1 cellular context compared by ENCODE assay signal in the genomic region with DNA sequence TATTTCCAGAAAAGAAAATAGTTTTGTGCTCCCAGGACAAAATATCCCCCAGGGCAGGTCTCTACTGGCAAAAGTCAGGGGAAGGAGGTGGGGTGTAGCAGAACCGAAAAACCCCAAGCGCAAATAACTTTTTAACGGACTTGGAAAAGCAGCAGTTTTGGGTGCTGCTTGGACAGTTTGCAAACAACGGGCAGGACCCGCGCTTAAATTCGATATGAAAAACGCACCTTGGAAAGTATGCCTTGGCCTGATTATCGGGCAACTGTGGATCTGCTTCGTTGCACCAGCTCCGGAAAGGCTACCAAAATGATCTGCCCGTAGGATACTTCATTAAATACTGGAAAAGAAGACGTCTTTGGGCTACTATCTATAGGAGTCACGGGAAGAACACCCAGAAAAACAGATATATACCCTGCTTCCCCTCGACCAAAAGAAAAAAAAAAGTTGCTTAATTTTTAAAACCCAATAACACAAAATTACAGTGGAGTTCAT.
TF ChIP-seq lines count a peak whose summit lies in the region.

No MANE protein-coding gene starts in this region.

TF ChIP-seq in SK-N-SH, 30 proteins besides CTCF, POLR2A, EP300 and RAD21 (continued from another document):
- TF ChIP-seq, protein P1, sequence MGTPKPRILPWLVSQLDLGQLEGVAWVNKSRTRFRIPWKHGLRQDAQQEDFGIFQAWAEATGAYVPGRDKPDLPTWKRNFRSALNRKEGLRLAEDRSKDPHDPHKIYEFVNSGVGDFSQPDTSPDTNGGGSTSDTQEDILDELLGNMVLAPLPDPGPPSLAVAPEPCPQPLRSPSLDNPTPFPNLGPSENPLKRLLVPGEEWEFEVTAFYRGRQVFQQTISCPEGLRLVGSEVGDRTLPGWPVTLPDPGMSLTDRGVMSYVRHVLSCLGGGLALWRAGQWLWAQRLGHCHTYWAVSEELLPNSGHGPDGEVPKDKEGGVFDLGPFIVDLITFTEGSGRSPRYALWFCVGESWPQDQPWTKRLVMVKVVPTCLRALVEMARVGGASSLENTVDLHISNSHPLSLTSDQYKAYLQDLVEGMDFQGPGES (IDR thresholded peaks at IDR 0.05; ENCODE audit: low read depth, low read length) = no peak
- no peak for TF ChIP-seq ELF1 (IDR thresholded peaks at IDR 0.05)
- no peak for TF ChIP-seq SIN3A (IDR thresholded peaks at IDR 0.05; ENCODE audit: borderline replicate concordance, low read depth, low read length)
- no peak for TF ChIP-seq CHD2 (IDR thresholded peaks at IDR 0.05; ENCODE audit: low read length, partially characterized antibody)
- TF ChIP-seq NFIC (IDR thresholded peaks at IDR 0.05; ENCODE audit: borderline replicate concordance) = no peak
- no peak for TF ChIP-seq MEF2A (IDR thresholded peaks at IDR 0.05; ENCODE audit: borderline replicate concordance, low read depth)
- no peak for TF ChIP-seq RXRA (IDR thresholded peaks at IDR 0.05; ENCODE audit: borderline replicate concordance, low read depth)
- TF ChIP-seq FOSL2 (IDR thresholded peaks at IDR 0.05; ENCODE audit: borderline replicate concordance, low read depth) = no peak
- no peak for TF ChIP-seq EZH2phosphoT487 (IDR thresholded peaks at IDR 0.05; ENCODE audit: borderline replicate concordance, low read depth)
- no peak for TF ChIP-seq RFX5 (IDR thresholded peaks at IDR 0.05; ENCODE audit: low read length)
- no peak for TF ChIP-seq NRF1 (IDR thresholded peaks at IDR 0.05; ENCODE audit: low read depth, low read length)
- TF ChIP-seq MXI1 (IDR thresholded peaks at IDR 0.05; ENCODE audit: low read depth, low read length) = no peak
